Comparison of ENCODE assay signal across 10 cellular contexts in genomic region chr4:971670-972500, GRCh38. TPM values are rescaled to one million over a fixed set of nuclear protein-coding genes. Genes with fewer than 3 reads are reported as not detected.
DNase-seq lines count a peak whose midpoint lies in the region; ATAC-seq lines count a peak whose summit lies in the region.
"Had no signal": no experiment of that assay in that cellular context is flagged by ENCODE, and none has a peak within 500 bp of the region (broad histone marks: within the 10 kb centered on the region; RNA-seq: fewer than 3 reads in every experiment).

No MANE protein-coding gene starts in this region.

- no peaks in the 10 kb centered on the region for H3K27me3 Mint-ChIP-seq in activated CD4-positive, alpha-beta T cell treated with anti-CD3 and anti-CD28 coated beads, Interleukin-2, amount 10 ng/mL, durations not matched to agents 7 days and 5 days
- no peaks in the 10 kb centered on the region for H3K27me3 Mint-ChIP-seq in activated T-helper 2 cell treated with anti-CD3 and anti-CD28 coated beads, Interferon-gamma antibody, Interleukin-2, Interleukin-4, amounts not matched to agents 10 μg/mL and 5 μg/mL and 100 μg/mL, durations not matched to agents 14 hours and 24 hours and 36 hours (ENCODE audit: low read depth)

- CTCF ChIA-PET in activated CD4-positive, alpha-beta T cell treated with anti-CD3 and anti-CD28 coated beads, Interleukin-2, amount 10 ng/mL, durations not matched to agents 7 days and 5 days (lab: Charles Lee), result interaction anchor here (1.0 kb wide), 1 partner anchor 15 kb away, joined by 3 read pairs; the partner anchor contains the start of gene IDUA

- no peak overlapping the region for H3K27ac Mint-ChIP-seq in activated CD4-positive, alpha-beta T cell treated with anti-CD3 and anti-CD28 coated beads, Interleukin-2, amount 10 ng/mL, durations not matched to agents 7 days and 5 days
- H3K27ac Mint-ChIP-seq in activated T-helper 2 cell treated with anti-CD3 and anti-CD28 coated beads, Interferon-gamma antibody, Interleukin-2, Interleukin-4, amounts not matched to agents 10 μg/mL and 5 μg/mL and 100 μg/mL, durations not matched to agents 14 hours and 24 hours and 36 hours, result no peak overlapping the region

- peaks cover 37% of the 10 kb centered on the region for H3K4me1 ChIP-seq in stomach smooth muscle (ENCODE audit: control insufficient read depth, insufficient read depth, low read length)

- H3K9me3 Mint-ChIP-seq in activated CD4-positive, alpha-beta T cell treated with anti-CD3 and anti-CD28 coated beads, Interleukin-2, amount 10 ng/mL, durations not matched to agents 7 days and 5 days, result no peaks in the 10 kb centered on the region
- H3K9me3 Mint-ChIP-seq in activated T-helper 2 cell treated with anti-CD3 and anti-CD28 coated beads, Interferon-gamma antibody, Interleukin-2, Interleukin-4, amounts not matched to agents 10 μg/mL and 5 μg/mL and 100 μg/mL, durations not matched to agents 14 hours and 24 hours and 36 hours, result no peaks in the 10 kb centered on the region

- peaks cover 15% of the 10 kb centered on the region for H3K4me1 Mint-ChIP-seq in activated CD4-positive, alpha-beta T cell treated with anti-CD3 and anti-CD28 coated beads, Interleukin-2, amount 10 ng/mL, durations not matched to agents 7 days and 5 days
- H3K4me1 Mint-ChIP-seq in activated T-helper 2 cell treated with anti-CD3 and anti-CD28 coated beads, Interferon-gamma antibody, Interleukin-2, Interleukin-4, amounts not matched to agents 10 μg/mL and 5 μg/mL and 100 μg/mL, durations not matched to agents 14 hours and 24 hours and 36 hours (ENCODE audit: low read depth), result no peaks in the 10 kb centered on the region

- intact Hi-C loops in activated T-helper 2 cell treated with anti-CD3 and anti-CD28 coated beads, Interferon-gamma antibody, Interleukin-2, Interleukin-4, amounts not matched to agents 10 μg/mL and 5 μg/mL and 100 μg/mL, durations not matched to agents 14 hours and 24 hours and 36 hours (cut with micrococcal nuclease), result loop anchor here (2.0 kb wide), 2 partner anchors 39 kb away; partner anchors contain the start of genes FGFRL1, GAK and TMEM175
- intact Hi-C loops in left colon (cut with DNase I, micrococcal nuclease), result no loop called here

- peak overlapping the region; percentile 57 to 60 for H3K9ac ChIP-seq in stomach smooth muscle (ENCODE audit: low read length in 2 of 2)

- H3K27ac ChIP-seq in stomach smooth muscle (ENCODE audit: low read length), result no peak overlapping the region

- ATAC-seq in left colon (peak; percentile 79), HG03378 (IDR thresholded peaks at IDR 0.05; ENCODE audit: unreplicated experiment) (no peak)

- DNase-seq in activated CD4-positive, alpha-beta T cell treated with anti-CD3 and anti-CD28 coated beads, Interleukin-2, amount 10 ng/mL, durations not matched to agents 7 days and 5 days, result no peak
- no peak for DNase-seq in activated CD4-positive, alpha-beta T cell treated with anti-CD3 and anti-CD28 coated beads for 48 hours
- no peak for DNase-seq in activated T-helper 2 cell treated with anti-CD3 and anti-CD28 coated beads, Interferon-gamma antibody, Interleukin-2, Interleukin-4, amounts not matched to agents 10 μg/mL and 5 μg/mL and 100 μg/mL, durations not matched to agents 14 hours and 24 hours and 36 hours (ENCODE audit: low spot score)
- DNase-seq in left colon (peak; percentile 90 to 94), NCI-H774 (lab: John Stamatoyannopoulos, UW) (no peak), T-helper 1 cell (no peak)
- DNase-seq: activated gamma-delta T cell treated with Interleukin-2 at 50 U/mL for 16 hours, NCI-H2081 treated with DMSO at 0.1 percent for 48 hours had no signal

- H3K4me3 ChIP-seq in stomach smooth muscle (ENCODE audit: low read length in 2 of 2), result peak overlapping the region; percentile 72 to 81

- no peaks in the 10 kb centered on the region for H3K36me3 ChIP-seq in stomach smooth muscle (ENCODE audit: control insufficient read depth in 2 of 2, insufficient read depth in 2 of 2, low read length in 2 of 2)

- POLR2A ChIA-PET in activated CD4-positive, alpha-beta T cell treated with anti-CD3 and anti-CD28 coated beads, Interleukin-2, amount 10 ng/mL, durations not matched to agents 7 days and 5 days (lab: Charles Lee), result no interaction called here

- no peaks in the 10 kb centered on the region for H3K9me3 ChIP-seq in stomach smooth muscle (ENCODE audit: control insufficient read depth in 2 of 2, low read length in 2 of 2)

- H3K4me3 Mint-ChIP-seq in activated CD4-positive, alpha-beta T cell treated with anti-CD3 and anti-CD28 coated beads, Interleukin-2, amount 10 ng/mL, durations not matched to agents 7 days and 5 days, result peak overlapping the region; percentile 63
- peak overlapping the region; percentile 33 for H3K4me3 Mint-ChIP-seq in activated T-helper 2 cell treated with anti-CD3 and anti-CD28 coated beads, Interferon-gamma antibody, Interleukin-2, Interleukin-4, amounts not matched to agents 10 μg/mL and 5 μg/mL and 100 μg/mL, durations not matched to agents 14 hours and 24 hours and 36 hours (ENCODE audit: low read depth)

- H3K27me3 ChIP-seq in stomach smooth muscle (ENCODE audit: control insufficient read depth in 1 of 2, insufficient read depth in 2 of 2, low read length in 2 of 2), result peaks cover 0 to 8% of the 10 kb centered on the region in 2 donors

- H3K36me3 Mint-ChIP-seq in activated CD4-positive, alpha-beta T cell treated with anti-CD3 and anti-CD28 coated beads, Interleukin-2, amount 10 ng/mL, durations not matched to agents 7 days and 5 days (ENCODE audit: low read depth), result no peaks in the 10 kb centered on the region
- H3K36me3 Mint-ChIP-seq in activated T-helper 2 cell treated with anti-CD3 and anti-CD28 coated beads, Interferon-gamma antibody, Interleukin-2, Interleukin-4, amounts not matched to agents 10 μg/mL and 5 μg/mL and 100 μg/mL, durations not matched to agents 14 hours and 24 hours and 36 hours (ENCODE audit: low read depth), result no peaks in the 10 kb centered on the region

RNA-seq across cellular contexts. Expression of gene DGKQ, which starts 1.5 kb away (rescaled TPM):
- total RNA-seq in activated CD4-positive, alpha-beta T cell treated with anti-CD3 and anti-CD28 coated beads, Interleukin-2, amount 10 ng/mL, durations not matched to agents 7 days and 5 days, result 10 to 100 TPM; 20.5 to 21.3 TPM
- 13.0 and 14.4 TPM in 2 replicates for total RNA-seq in activated T-helper 2 cell treated with anti-CD3 and anti-CD28 coated beads, Interferon-gamma antibody, Interleukin-2, Interleukin-4, amounts not matched to agents 10 μg/mL and 5 μg/mL and 100 μg/mL, durations not matched to agents 14 hours and 24 hours and 36 hours
- 10 to 100 TPM; 47.8 to 49.6 TPM for total RNA-seq in left colon

RNA-seq across cellular contexts. Expression of gene IDUA, which starts 15.0 kb away (rescaled TPM):
- total RNA-seq in activated CD4-positive, alpha-beta T cell treated with anti-CD3 and anti-CD28 coated beads, Interleukin-2, amount 10 ng/mL, durations not matched to agents 7 days and 5 days, result 10 to 100 TPM; 35.0 to 43.3 TPM
- 23.6 and 25.5 TPM in 2 replicates for total RNA-seq in activated T-helper 2 cell treated with anti-CD3 and anti-CD28 coated beads, Interferon-gamma antibody, Interleukin-2, Interleukin-4, amounts not matched to agents 10 μg/mL and 5 μg/mL and 100 μg/mL, durations not matched to agents 14 hours and 24 hours and 36 hours
- total RNA-seq in left colon, result 10 to 100 TPM; 28.7 to 40.9 TPM

RNA-seq across cellular contexts. Expression of gene SLC26A1, which starts 21.3 kb away (rescaled TPM):
- total RNA-seq in activated CD4-positive, alpha-beta T cell treated with anti-CD3 and anti-CD28 coated beads, Interleukin-2, amount 10 ng/mL, durations not matched to agents 7 days and 5 days, result under 1 TPM; 0.17 to 0.48 TPM
- total RNA-seq in activated T-helper 2 cell treated with anti-CD3 and anti-CD28 coated beads, Interferon-gamma antibody, Interleukin-2, Interleukin-4, amounts not matched to agents 10 μg/mL and 5 μg/mL and 100 μg/mL, durations not matched to agents 14 hours and 24 hours and 36 hours, result 0.23 TPM in 1 of 2 replicates, not detected in the other
- total RNA-seq in left colon, result 1 to 10 TPM; 1.6 to 2.0 TPM

RNA-seq across cellular contexts. Expression of gene FGFRL1, which starts 39.5 kb away (rescaled TPM):
- 10 to 100 TPM; 10.5 to 10.6 TPM for total RNA-seq in activated CD4-positive, alpha-beta T cell treated with anti-CD3 and anti-CD28 coated beads, Interleukin-2, amount 10 ng/mL, durations not matched to agents 7 days and 5 days
- 17.5 TPM in 2 replicates for total RNA-seq in activated T-helper 2 cell treated with anti-CD3 and anti-CD28 coated beads, Interferon-gamma antibody, Interleukin-2, Interleukin-4, amounts not matched to agents 10 μg/mL and 5 μg/mL and 100 μg/mL, durations not matched to agents 14 hours and 24 hours and 36 hours
- 10 to 100 TPM; 17.0 to 17.2 TPM for total RNA-seq in left colon

RNA-seq across cellular contexts. Expression of gene TMEM175, which starts 39.6 kb away (rescaled TPM):
- 10 to 100 TPM; 38.6 to 51.7 TPM for total RNA-seq in activated CD4-positive, alpha-beta T cell treated with anti-CD3 and anti-CD28 coated beads, Interleukin-2, amount 10 ng/mL, durations not matched to agents 7 days and 5 days
- 11.8 and 12.9 TPM in 2 replicates for total RNA-seq in activated T-helper 2 cell treated with anti-CD3 and anti-CD28 coated beads, Interferon-gamma antibody, Interleukin-2, Interleukin-4, amounts not matched to agents 10 μg/mL and 5 μg/mL and 100 μg/mL, durations not matched to agents 14 hours and 24 hours and 36 hours
- 10 to 100 TPM; 21.4 to 28.6 TPM for total RNA-seq in left colon

Comparison
In these comparisons a context has a peak if more than half of its experiments do, and no peak if none do; other contexts are left out.
1. DNase-seq: peak in left colon (2 of 2); none in activated CD4-positive, alpha-beta T cell treated with anti-CD3 and anti-CD28 coated beads, Interleukin-2, amount 10 ng/mL, durations not matched to agents 7 days and 5 days (single experiment), activated CD4-positive, alpha-beta T cell treated with anti-CD3 and anti-CD28 coated beads for 48 hours (single experiment), activated T-helper 2 cell treated with anti-CD3 and anti-CD28 coated beads, Interferon-gamma antibody, Interleukin-2, Interleukin-4, amounts not matched to agents 10 μg/mL and 5 μg/mL and 100 μg/mL, durations not matched to agents 14 hours and 24 hours and 36 hours (single experiment), NCI-H774 (single experiment) and T-helper 1 cell (0 of 5).